1 cellular context compared by ENCODE assay signal in the genomic region with DNA sequence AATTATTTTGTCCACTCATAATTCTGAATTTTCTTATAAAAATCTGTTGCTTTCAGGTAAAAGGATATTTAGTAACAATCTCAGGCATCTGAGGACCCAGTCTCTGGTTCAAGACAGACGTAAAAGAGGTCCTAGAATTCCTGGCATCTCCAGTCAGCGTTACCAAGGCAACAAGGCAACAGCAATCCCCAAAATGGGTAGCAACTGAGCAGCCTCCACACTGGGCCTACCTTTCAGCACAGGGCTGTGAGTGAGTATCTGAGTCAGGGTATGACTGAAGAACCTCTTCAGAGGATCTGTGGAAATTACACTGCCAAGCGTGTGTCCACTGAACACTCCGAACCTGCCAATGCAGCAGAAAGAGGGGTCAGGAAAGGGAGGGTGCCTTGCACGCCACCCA.
TF ChIP-seq lines count a peak whose summit lies in the region.

No MANE protein-coding gene starts in this region.

TF ChIP-seq in GM23338, 12 proteins besides CTCF, POLR2A, EP300 and RAD21 (continued from another document):
- TF ChIP-seq, protein P1, sequence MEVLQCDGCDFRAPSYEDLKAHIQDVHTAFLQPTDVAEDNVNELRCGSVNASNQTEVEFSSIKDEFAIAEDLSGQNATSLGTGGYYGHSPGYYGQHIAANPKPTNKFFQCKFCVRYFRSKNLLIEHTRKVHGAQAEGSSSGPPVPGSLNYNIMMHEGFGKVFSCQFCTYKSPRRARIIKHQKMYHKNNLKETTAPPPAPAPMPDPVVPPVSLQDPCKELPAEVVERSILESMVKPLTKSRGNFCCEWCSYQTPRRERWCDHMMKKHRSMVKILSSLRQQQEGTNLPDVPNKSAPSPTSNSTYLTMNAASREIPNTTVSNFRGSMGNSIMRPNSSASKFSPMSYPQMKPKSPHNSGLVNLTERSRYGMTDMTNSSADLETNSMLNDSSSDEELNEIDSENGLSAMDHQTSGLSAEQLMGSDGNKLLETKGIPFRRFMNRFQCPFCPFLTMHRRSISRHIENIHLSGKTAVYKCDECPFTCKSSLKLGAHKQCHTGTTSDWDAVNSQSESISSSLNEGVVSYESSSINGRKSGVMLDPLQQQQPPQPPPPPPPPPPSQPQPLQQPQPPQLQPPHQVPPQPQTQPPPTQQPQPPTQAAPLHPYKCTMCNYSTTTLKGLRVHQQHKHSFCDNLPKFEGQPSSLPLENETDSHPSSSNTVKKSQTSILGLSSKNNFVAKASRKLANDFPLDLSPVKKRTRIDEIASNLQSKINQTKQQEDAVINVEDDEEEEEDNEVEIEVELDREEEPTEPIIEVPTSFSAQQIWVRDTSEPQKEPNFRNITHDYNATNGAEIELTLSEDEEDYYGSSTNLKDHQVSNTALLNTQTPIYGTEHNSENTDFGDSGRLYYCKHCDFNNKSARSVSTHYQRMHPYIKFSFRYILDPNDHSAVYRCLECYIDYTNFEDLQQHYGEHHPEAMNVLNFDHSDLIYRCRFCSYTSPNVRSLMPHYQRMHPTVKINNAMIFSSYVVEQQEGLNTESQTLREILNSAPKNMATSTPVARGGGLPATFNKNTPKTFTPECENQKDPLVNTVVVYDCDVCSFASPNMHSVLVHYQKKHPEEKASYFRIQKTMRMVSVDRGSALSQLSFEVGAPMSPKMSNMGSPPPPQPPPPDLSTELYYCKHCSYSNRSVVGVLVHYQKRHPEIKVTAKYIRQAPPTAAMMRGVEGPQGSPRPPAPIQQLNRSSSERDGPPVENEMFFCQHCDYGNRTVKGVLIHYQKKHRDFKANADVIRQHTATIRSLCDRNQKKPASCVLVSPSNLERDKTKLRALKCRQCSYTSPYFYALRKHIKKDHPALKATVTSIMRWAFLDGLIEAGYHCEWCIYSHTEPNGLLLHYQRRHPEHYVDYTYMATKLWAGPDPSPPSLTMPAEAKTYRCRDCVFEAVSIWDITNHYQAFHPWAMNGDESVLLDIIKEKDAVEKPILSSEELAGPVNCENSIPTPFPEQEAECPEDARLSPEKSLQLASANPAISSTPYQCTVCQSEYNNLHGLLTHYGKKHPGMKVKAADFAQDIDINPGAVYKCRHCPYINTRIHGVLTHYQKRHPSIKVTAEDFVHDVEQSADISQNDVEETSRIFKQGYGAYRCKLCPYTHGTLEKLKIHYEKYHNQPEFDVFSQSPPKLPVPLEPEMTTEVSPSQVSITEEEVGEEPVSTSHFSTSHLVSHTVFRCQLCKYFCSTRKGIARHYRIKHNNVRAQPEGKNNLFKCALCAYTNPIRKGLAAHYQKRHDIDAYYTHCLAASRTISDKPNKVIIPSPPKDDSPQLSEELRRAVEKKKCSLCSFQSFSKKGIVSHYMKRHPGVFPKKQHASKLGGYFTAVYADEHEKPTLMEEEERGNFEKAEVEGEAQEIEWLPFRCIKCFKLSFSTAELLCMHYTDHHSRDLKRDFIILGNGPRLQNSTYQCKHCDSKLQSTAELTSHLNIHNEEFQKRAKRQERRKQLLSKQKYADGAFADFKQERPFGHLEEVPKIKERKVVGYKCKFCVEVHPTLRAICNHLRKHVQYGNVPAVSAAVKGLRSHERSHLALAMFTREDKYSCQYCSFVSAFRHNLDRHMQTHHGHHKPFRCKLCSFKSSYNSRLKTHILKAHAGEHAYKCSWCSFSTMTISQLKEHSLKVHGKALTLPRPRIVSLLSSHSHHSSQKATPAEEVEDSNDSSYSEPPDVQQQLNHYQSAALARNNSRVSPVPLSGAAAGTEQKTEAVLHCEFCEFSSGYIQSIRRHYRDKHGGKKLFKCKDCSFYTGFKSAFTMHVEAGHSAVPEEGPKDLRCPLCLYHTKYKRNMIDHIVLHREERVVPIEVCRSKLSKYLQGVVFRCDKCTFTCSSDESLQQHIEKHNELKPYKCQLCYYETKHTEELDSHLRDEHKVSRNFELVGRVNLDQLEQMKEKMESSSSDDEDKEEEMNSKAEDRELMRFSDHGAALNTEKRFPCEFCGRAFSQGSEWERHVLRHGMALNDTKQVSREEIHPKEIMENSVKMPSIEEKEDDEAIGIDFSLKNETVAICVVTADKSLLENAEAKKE (CRISPR knock-in tag; IDR thresholded peaks at IDR 0.05) = no peak
- TF ChIP-seq ZNF114 (CRISPR knock-in tag; IDR thresholded peaks at IDR 0.05) (no peak), POLR2AphosphoS5 (IDR thresholded peaks at IDR 0.05; ENCODE audit: low read depth) (no peak), CREB1 (CRISPR knock-in tag; IDR thresholded peaks at IDR 0.05; ENCODE audit: low read depth) (no peak), EZH2phosphoT487 (IDR thresholded peaks at IDR 0.05; ENCODE audit: unreplicated experiment) (no peak), NANOG (IDR thresholded peaks at IDR 0.05; ENCODE audit: borderline replicate concordance) (no peak), ZNF331 (CRISPR knock-in tag; IDR thresholded peaks at IDR 0.05; ENCODE audit: low read depth) (no peak)
- TF ChIP-seq, protein P2, sequence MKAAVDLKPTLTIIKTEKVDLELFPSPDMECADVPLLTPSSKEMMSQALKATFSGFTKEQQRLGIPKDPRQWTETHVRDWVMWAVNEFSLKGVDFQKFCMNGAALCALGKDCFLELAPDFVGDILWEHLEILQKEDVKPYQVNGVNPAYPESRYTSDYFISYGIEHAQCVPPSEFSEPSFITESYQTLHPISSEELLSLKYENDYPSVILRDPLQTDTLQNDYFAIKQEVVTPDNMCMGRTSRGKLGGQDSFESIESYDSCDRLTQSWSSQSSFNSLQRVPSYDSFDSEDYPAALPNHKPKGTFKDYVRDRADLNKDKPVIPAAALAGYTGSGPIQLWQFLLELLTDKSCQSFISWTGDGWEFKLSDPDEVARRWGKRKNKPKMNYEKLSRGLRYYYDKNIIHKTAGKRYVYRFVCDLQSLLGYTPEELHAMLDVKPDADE (IDR thresholded peaks at IDR 0.05) = no peak
